Comparison of ENCODE assay signal across 8 cellular contexts in genomic region chr18:8705280-8705940, GRCh38. TPM values are rescaled to one million over a fixed set of nuclear protein-coding genes. Genes with fewer than 3 reads are reported as not detected.
DNase-seq lines count a peak whose midpoint lies in the region; ATAC-seq, FAIRE-seq and TF ChIP-seq lines count a peak whose summit lies in the region.

Gene MTCL1 (plus strand): TSS chr18:8705556. CDS start chr18:8705661, 105 bp downstream.

- H2AFZ ChIP-seq in KMS-11 (ENCODE audit: low read depth) (peak within 1 kb of the TSS; percentile 99), endothelial cell of umbilical vein (ENCODE audit: low read depth, low read length) (peak within 1 kb of the TSS; percentile 98)

- H3K9me1 ChIP-seq in endothelial cell of umbilical vein (replicated peaks; ENCODE audit: control insufficient read depth, extremely low read depth, insufficient read depth, low read length) = no peaks in the 10 kb centered on the region

- H3K9ac ChIP-seq in KMS-11 = peak within 1 kb of the TSS; percentile 30; the same call in 1 of the 2 replicates
- H3K9ac ChIP-seq in endothelial cell of umbilical vein (replicated peaks; ENCODE audit: extremely low read depth, insufficient read depth, low read length) = peak within 1 kb of the TSS; percentile 90

- CTCF ChIA-PET in WTC11 (lab: Charles Lee) (interaction anchor here (0.8 to 5.1 kb wide), 4 partner anchors 9 to 282 kb away, joined by 3 to 28 read pairs (median 18); no protein-coding TSS in a partner anchor), endothelial cell of umbilical vein (lab: Charles Lee) (interaction anchor here (1.1 to 4.0 kb wide), 6 partner anchors 9 to 277 kb away, joined by 3 to 11 read pairs (median 4); no protein-coding TSS in a partner anchor)

- peak; percentile 16 to 23 for DNase-seq in NOMO-1 (lab: John Stamatoyannopoulos, UW; ENCODE audit: unreplicated experiment in 2 of 2)
- DNase-seq in NOMO-1 treated with dmso at 0.1 percent for 144 hours (lab: John Stamatoyannopoulos, UW; ENCODE audit: unreplicated experiment) = no peak
- peak; percentile 14 for DNase-seq in GOT3 (lab: John Stamatoyannopoulos, UW)
- peak; percentile 53 for DNase-seq in WTC11 (ENCODE audit: low spot score)
- peak; percentile 51 for DNase-seq in endothelial cell of umbilical vein (ENCODE audit: low read depth, low spot score)
- DNase-seq in testis = peak; percentile 50

- H3K79me2 ChIP-seq in KMS-11 (ENCODE audit: insufficient read depth, low read depth) (no peaks in the 10 kb centered on the region), endothelial cell of umbilical vein (ENCODE audit: control insufficient read depth, insufficient read depth, low read length) (peaks cover 43% of the 10 kb centered on the region)

- no peak for TF ChIP-seq POLR2A in endothelial cell of umbilical vein (IDR thresholded peaks at IDR 0.05; ENCODE audit: low read depth, low read length)
- TF ChIP-seq POLR2A in testis (IDR thresholded peaks at IDR 0.05) = no peak

- peak within 1 kb of the TSS; percentile 68 for H3K27ac Mint-ChIP-seq in WTC11

- H3K36me3 ChIP-seq in KMS-11 (ENCODE audit: insufficient read depth) (no peaks in the 10 kb centered on the region), endothelial cell of umbilical vein (ENCODE audit: control insufficient read depth in 2 of 2, extremely low read depth in 1 of 2, insufficient read depth in 2 of 2, low read length in 2 of 2) (no peaks in the 10 kb centered on the region), testis (ENCODE audit: low read depth, missing control alignments) (no peaks in the 10 kb centered on the region)

- WGBS in testis, 2 donors = 0% methylated on average over 75 of the region's 113 CpGs; no CpG with 5 or more reads in 1 of the 2 donors

- no TSS peak for BruUV-seq in endothelial cell of umbilical vein (replicated peaks; lab: Mats Ljungman, UMichigan)

- peak within 1 kb of the TSS; percentile 80 for H3K4me3 Mint-ChIP-seq in WTC11

- H3K27ac ChIP-seq in KMS-11 (no peak within 1 kb of the TSS), endothelial cell of umbilical vein (ENCODE audit: insufficient read depth, low read depth, low read length) (peak within 1 kb of the TSS; percentile 70), testis (peak within 1 kb of the TSS; percentile 79 to 80)

- ATAC-seq in WTC11 = peak; percentile 7

- H3K4me3 ChIP-seq in KMS-11 (IDR thresholded peaks at IDR 0.05; ENCODE audit: insufficient read depth, low read depth, low read length) (no peak within 1 kb of the TSS), endothelial cell of umbilical vein (replicated peaks in 1 of 3; ENCODE audit: insufficient read depth in 1 of 3, low read depth in 1 of 3, low read length in 3 of 3) (peak within 1 kb of the TSS; percentile 79 to 98 (median 89)), mononuclear cell (ENCODE audit: low read length) (peak within 1 kb of the TSS; percentile 47), testis (peak within 1 kb of the TSS; percentile 62 to 77)

- peaks cover 5% of the 10 kb centered on the region for H3K36me3 Mint-ChIP-seq in WTC11

- dilution Hi-C loops in endothelial cell of umbilical vein (cut with MboI; ENCODE audit: extremely low pct_ligation_motif_present, low sequenced_read_pairs) = no loop called here

- FAIRE-seq in endothelial cell of umbilical vein (lab: Jason Lieb, UNC) = no peak

- H4K20me1 ChIP-seq in KMS-11 (ENCODE audit: insufficient read depth) = no peaks in the 10 kb centered on the region
- H4K20me1 ChIP-seq in endothelial cell of umbilical vein (replicated peaks; ENCODE audit: control insufficient read depth, extremely low read depth, insufficient read depth, low read length) = no peaks in the 10 kb centered on the region

- no peak for TF ChIP-seq CTCF in KMS-11 (conservative IDR thresholded peaks at IDR 0.05; ENCODE audit: low read depth, low read length)
- no peak for TF ChIP-seq CTCF in WTC11 (IDR thresholded peaks at IDR 0.05)
- TF ChIP-seq CTCF in endothelial cell of umbilical vein (IDR thresholded peaks at IDR 0.05; ENCODE audit: extremely low read depth in 1 of 2, insufficient read depth in 1 of 2, low read depth in 1 of 2, low read length in 2 of 2) = no peak
- no peak for TF ChIP-seq CTCF in testis (IDR thresholded peaks at IDR 0.05)

- POLR2A ChIA-PET in WTC11 (lab: Charles Lee) = interaction anchor here (0.5 kb wide), 1 partner anchor 9 kb away, joined by 3 read pairs; no protein-coding TSS in a partner anchor
- POLR2A ChIA-PET in endothelial cell of umbilical vein (lab: Charles Lee) = no interaction called here

- H3K4me2 ChIP-seq in KMS-11 = peak within 1 kb of the TSS; percentile 76
- peak within 1 kb of the TSS; percentile 93 for H3K4me2 ChIP-seq in endothelial cell of umbilical vein (ENCODE audit: insufficient read depth, low read length)

- H3K27me3 ChIP-seq in KMS-11 (ENCODE audit: insufficient read depth, low read depth) (no peaks in the 10 kb centered on the region; the same call in 1 of the 2 replicates), endothelial cell of umbilical vein (ENCODE audit: control insufficient read depth in 2 of 2, insufficient read depth in 2 of 2, low read length in 2 of 2) (no peaks in the 10 kb centered on the region), mononuclear cell (ENCODE audit: insufficient read depth, low read length) (peaks cover 62% of the 10 kb centered on the region), testis (no peaks in the 10 kb centered on the region)

- peaks cover 11% of the 10 kb centered on the region for H3K4me1 ChIP-seq in KMS-11 (ENCODE audit: low read depth, poor library complexity, severe bottlenecking)
- peaks cover 17% of the 10 kb centered on the region for H3K4me1 ChIP-seq in endothelial cell of umbilical vein (ENCODE audit: control insufficient read depth, extremely low read depth, insufficient read depth, low read length)
- H3K4me1 ChIP-seq in mononuclear cell (ENCODE audit: insufficient read depth, low read length) = peaks cover 24% of the 10 kb centered on the region
- peaks cover 6% of the 10 kb centered on the region for H3K4me1 ChIP-seq in testis

- H3K27me3 Mint-ChIP-seq in WTC11 (ENCODE audit: low read depth) = peaks cover 19% of the 10 kb centered on the region

- H3K9me3 Mint-ChIP-seq in WTC11 = 0 out of 2 replicates have a peak, but pooled peaks cover under 1% of the 10 kb centered on the region

- peaks cover 47% of the 10 kb centered on the region for H3K4me1 Mint-ChIP-seq in WTC11

- no peaks in the 10 kb centered on the region for H3K9me3 ChIP-seq in endothelial cell of umbilical vein (replicated peaks; ENCODE audit: control insufficient read depth, insufficient read depth, low read length)
- H3K9me3 ChIP-seq in mononuclear cell (ENCODE audit: low read depth, low read length) = no peaks in the 10 kb centered on the region
- H3K9me3 ChIP-seq in testis = no peaks in the 10 kb centered on the region

- intact Hi-C loops in endothelial cell of umbilical vein (cut with micrococcal nuclease) (loop anchor here (1.0 to 10.0 kb wide), 6 partner anchors 41 to 699 kb away; partner anchors contain the start of gene ANKRD12), testis (cut with DNase I; ENCODE audit: low total_unique reads) (loop anchor here (10.0 kb wide), 1 partner anchor 279 kb away; no protein-coding TSS in a partner anchor)

TF ChIP-seq in WTC11, 78 proteins besides CTCF, POLR2A, EP300 and RAD21 (continues in another document):
- TF ChIP-seq NR1H2 (CRISPR knock-in tag; IDR thresholded peaks at IDR 0.05) (no peak), GRHL2 (CRISPR knock-in tag; IDR thresholded peaks at IDR 0.05; ENCODE audit: insufficient replicate concordance, severe bottlenecking) (no peak), NR3C1 (CRISPR knock-in tag; conservative IDR thresholded peaks at IDR 0.05; ENCODE audit: low read depth) (no peak)
- TF ChIP-seq, protein P1, sequence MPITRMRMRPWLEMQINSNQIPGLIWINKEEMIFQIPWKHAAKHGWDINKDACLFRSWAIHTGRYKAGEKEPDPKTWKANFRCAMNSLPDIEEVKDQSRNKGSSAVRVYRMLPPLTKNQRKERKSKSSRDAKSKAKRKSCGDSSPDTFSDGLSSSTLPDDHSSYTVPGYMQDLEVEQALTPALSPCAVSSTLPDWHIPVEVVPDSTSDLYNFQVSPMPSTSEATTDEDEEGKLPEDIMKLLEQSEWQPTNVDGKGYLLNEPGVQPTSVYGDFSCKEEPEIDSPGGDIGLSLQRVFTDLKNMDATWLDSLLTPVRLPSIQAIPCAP (CRISPR knock-in tag; IDR thresholded peaks at IDR 0.05) = no peak

TF ChIP-seq in endothelial cell of umbilical vein, 7 proteins besides CTCF, POLR2A, EP300 and RAD21:
- TF ChIP-seq MYC (IDR thresholded peaks at IDR 0.05; ENCODE audit: low read depth, low read length) (no peak), JUN (IDR thresholded peaks at IDR 0.05; ENCODE audit: borderline replicate concordance, insufficient read depth, insufficient read length, low read depth) (no peak)

RNA-seq across cellular contexts. Expression of gene MTCL1, which starts in this region (rescaled TPM):
- total RNA-seq in WTC11 (2021) (50.0 to 64.3 TPM (median 52.9 TPM) in 3 replicates), endothelial cell of umbilical vein (36.7 and 75.7 TPM in 2 replicates), mononuclear cell (0.63 TPM), testis (100 to 1,000 TPM in 1 of 2 donors, 10 to 100 TPM in 1; 95.8 to 139 TPM)
- polyA plus RNA-seq in endothelial cell of umbilical vein (11.9 and 14.0 TPM in 2 replicates), testis (ENCODE audit: insufficient read depth, low read depth, low replicate concordance) (27.5 TPM)
- polyA plus RNA-seq in endothelial cell of umbilical vein (2011; cell fraction: cytosol; rRNA removed) = 9.9 and 12.7 TPM in 2 replicates
- polyA plus RNA-seq in endothelial cell of umbilical vein (2011; cell fraction: nucleus; rRNA removed) = 75.8 and 89.8 TPM in 2 replicates
- polyA plus RNA-seq in endothelial cell of umbilical vein (2012) = 41.8 and 46.2 TPM in 2 replicates
- 29.2 and 36.3 TPM in 2 replicates for polyA minus RNA-seq in endothelial cell of umbilical vein
- 14.4 TPM for polyA minus RNA-seq in endothelial cell of umbilical vein (2011; cell fraction: cytosol; rRNA and poly(A)+ RNA removed)
- 68.5 and 70.3 TPM in 2 replicates for polyA minus RNA-seq in endothelial cell of umbilical vein (2011; cell fraction: nucleus; rRNA and poly(A)+ RNA removed)

Comparison
In these comparisons a context has a peak if more than half of its experiments do, and no peak if none do; other contexts are left out.
1. RNA of gene MTCL1 (total RNA-seq): 95.8 to 139 TPM in testis, 36.7 to 75.7 TPM in endothelial cell of umbilical vein and 50.0 to 64.3 TPM in WTC11; 0.63 TPM in mononuclear cell (single experiment); every median in the first group is over 10 times any median in the second.